In the genomic region with DNA sequence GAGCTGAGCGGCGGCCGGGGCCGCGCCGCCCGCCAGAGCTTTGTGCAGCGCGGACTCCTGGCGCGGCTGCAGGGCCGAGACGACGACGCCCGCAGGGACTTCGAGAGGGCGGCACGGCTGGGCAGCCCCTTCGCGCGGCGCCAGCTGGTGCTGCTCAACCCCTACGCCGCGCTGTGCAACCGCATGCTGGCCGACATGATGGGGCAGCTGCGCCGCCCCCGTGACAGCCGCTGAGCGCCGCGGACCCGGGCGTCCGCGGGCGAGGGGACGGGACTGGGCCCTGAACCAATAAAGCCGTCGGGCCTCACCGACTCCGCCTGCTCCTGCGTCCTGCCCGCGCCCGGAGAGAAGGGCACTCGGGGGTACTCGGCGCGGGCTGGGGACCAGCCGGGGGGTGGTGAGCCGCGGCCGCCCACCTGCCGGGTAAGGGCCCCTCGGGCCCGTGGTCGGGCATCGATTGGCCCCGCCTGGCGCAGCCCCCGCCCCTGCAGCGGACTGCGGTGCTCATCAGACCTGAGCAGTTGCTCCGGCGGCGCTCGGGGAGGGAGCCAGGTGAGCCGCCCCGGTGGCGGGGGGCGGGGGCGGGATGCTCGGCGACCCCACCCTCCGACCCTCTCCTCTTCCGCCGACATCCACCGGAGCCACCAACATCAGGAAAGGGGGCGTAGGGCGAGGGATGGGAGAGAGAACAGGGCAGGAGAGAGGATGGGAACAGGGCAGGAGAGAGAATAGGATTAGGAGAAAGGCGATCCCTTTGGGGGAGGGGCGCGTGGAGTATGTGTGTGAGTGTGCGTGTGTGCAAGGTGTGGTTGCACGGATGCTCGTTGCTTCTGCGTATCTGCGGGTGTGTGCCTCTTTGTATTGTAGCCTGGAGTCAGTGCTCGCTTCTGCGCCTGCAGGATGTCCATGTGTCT, we compare ENCODE assay signal across 8 cellular contexts. TPM values are rescaled to one million over a fixed set of nuclear protein-coding genes. Genes with fewer than 3 reads are reported as not detected.
A peak's percentile ranks its signal among the peaks of the same experiment; 100 is the strongest.
DNase-seq lines count a peak whose midpoint lies in the region; ATAC-seq and TF ChIP-seq lines count a peak whose summit lies in the region.

Gene TMEM25 (plus strand): TSS at position 510 of the 914 bp plus-strand sequence. CDS start 610 bp downstream, outside the sequence.

- H3K27ac ChIP-seq in SU-DHL-6 (ENCODE audit: low read depth, low read length) (no peak within 1 kb of the TSS), left ventricle myocardium inferior (replicated peaks) (peak within 1 kb of the TSS; percentile 79), tibial nerve (peak within 1 kb of the TSS in 3 of 4 donors; percentile 67 to 82 (median 81))

- no peaks in the 10 kb centered on the region for H3K9me2 ChIP-seq in SU-DHL-6 (replicated peaks; ENCODE audit: insufficient read depth, low read length)

- intact Hi-C loops in left ventricle myocardium inferior (cut with micrococcal nuclease): no loop called here
- intact Hi-C loops in posterior vena cava (cut with DNase I): loop anchor here in 1 of 2 donors (5.0 kb wide), 1 partner anchor 36 kb away; the partner anchor contains the start of gene IFT46

- DNase-seq in AG09309 (ENCODE audit: low read depth) (no peak), HT1080 (ENCODE audit: low read depth) (peak; percentile 44), left ventricle myocardium inferior (peak; percentile 63), posterior vena cava (ENCODE audit: low spot score) (peak; percentile 82), tibial nerve (ENCODE audit: low spot score in 2 of 2) (no peak)
- peak; percentile 58 for DNase-seq in activated naive CD8-positive, alpha-beta T cell treated with anti-CD3 and anti-CD28 coated beads, Interleukin-2, amount 50 U/mL, for 16 hours (ENCODE audit: low read depth, low spot score)

- peaks cover 9% of the 10 kb centered on the region; the same call in 1 of the 2 replicates for H3F3A ChIP-seq in SU-DHL-6 (ENCODE audit: insufficient read depth)

- no peaks in the 10 kb centered on the region for H4K20me1 ChIP-seq in SU-DHL-6 (ENCODE audit: low read depth, low read length)

- no peaks in the 10 kb centered on the region for H3K27me3 ChIP-seq in SU-DHL-6 (ENCODE audit: low read length)
- H3K27me3 ChIP-seq in left ventricle myocardium inferior (ENCODE audit: low read depth): no peaks in the 10 kb centered on the region
- H3K27me3 ChIP-seq in tibial nerve: no peaks in the 10 kb centered on the region

- peak in 1 of 2 donors; percentile 35 for TF ChIP-seq POLR2A in tibial nerve (IDR thresholded peaks at IDR 0.05)

- peak within 1 kb of the TSS; percentile 62 for H3K4me2 ChIP-seq in SU-DHL-6 (ENCODE audit: low read depth, low read length, poor library complexity, severe bottlenecking)

- TF ChIP-seq EP300 in tibial nerve (IDR thresholded peaks at IDR 0.05): peak in 1 of 2 donors; percentile 48

- peak within 1 kb of the TSS; percentile 62 for H3K9ac ChIP-seq in SU-DHL-6 (ENCODE audit: low read length)

- H3K36me3 ChIP-seq in SU-DHL-6 (ENCODE audit: low read length): no peaks in the 10 kb centered on the region
- H3K36me3 ChIP-seq in left ventricle myocardium inferior: no peaks in the 10 kb centered on the region
- H3K36me3 ChIP-seq in tibial nerve: peaks cover 0 to 20% (median 0%) of the 10 kb centered on the region in 3 donors

- peaks cover 28% of the 10 kb centered on the region for H3K4me1 ChIP-seq in left ventricle myocardium inferior
- H3K4me1 ChIP-seq in tibial nerve: peaks cover 0 to 59% (median 10%) of the 10 kb centered on the region in 4 donors

- peak within 1 kb of the TSS; percentile 84 for H2AFZ ChIP-seq in SU-DHL-6 (ENCODE audit: low read depth, low read length, severe bottlenecking)

- H3K4me3 ChIP-seq in AG09309 (ENCODE audit: control insufficient read depth, low read depth, low read length) (peak within 1 kb of the TSS; percentile 50), SU-DHL-6 (ENCODE audit: insufficient read depth, low read length, poor library complexity, severe bottlenecking) (peak within 1 kb of the TSS; percentile 86), left ventricle myocardium inferior (peak within 1 kb of the TSS; percentile 84), tibial nerve (peak within 1 kb of the TSS; percentile 54 to 91 (median 88))

- no peak for TF ChIP-seq CTCF in AG09309 (IDR thresholded peaks at IDR 0.05; ENCODE audit: control insufficient read depth, insufficient read depth, low read depth, low read length, missing control alignments)
- no peak for TF ChIP-seq CTCF in SU-DHL-6 (IDR thresholded peaks at IDR 0.05; ENCODE audit: insufficient read depth, low read length, poor library complexity, severe bottlenecking)
- no peak for TF ChIP-seq CTCF in left ventricle myocardium inferior (IDR thresholded peaks at IDR 0.05; ENCODE audit: borderline replicate concordance)
- TF ChIP-seq CTCF in tibial nerve (IDR thresholded peaks at IDR 0.05): peak in 1 of 5 experiments; percentile 16

- WGBS in tibial nerve, 2 donors: 2% methylated on average over 43 to 49 of the region's 94 CpGs

- ATAC-seq in GM19023 (IDR thresholded peaks at IDR 0.05; ENCODE audit: unreplicated experiment): peak; percentile 71

- H3K9me3 ChIP-seq in SU-DHL-6 (ENCODE audit: insufficient read depth, low read length): no peaks in the 10 kb centered on the region
- H3K9me3 ChIP-seq in left ventricle myocardium inferior (replicated peaks): no peaks in the 10 kb centered on the region
- H3K9me3 ChIP-seq in tibial nerve: no peaks in the 10 kb centered on the region

- no peaks in the 10 kb centered on the region for H3K79me2 ChIP-seq in SU-DHL-6 (ENCODE audit: insufficient read depth, low read length)

RNA-seq across cellular contexts. Expression of gene TMEM25, which starts in this region (rescaled TPM):
- 10.1 and 12.3 TPM in 2 replicates for total RNA-seq in HT1080 (2014; rRNA removed; shearing (Covaris generic))
- 6.8 and 9.6 TPM in 2 replicates for polyA plus RNA-seq in HT1080 (2015; cell fraction: cytosol; rRNA removed)
- 15.5 and 15.9 TPM in 2 replicates for polyA plus RNA-seq in HT1080 (2015; cell fraction: nucleus; rRNA removed)
- 7.8 TPM for total RNA-seq in left ventricle myocardium inferior
- total RNA-seq in posterior vena cava: 10 to 100 TPM; 20.5 to 22.8 TPM
- 10 to 100 TPM; 12.6 to 25.6 (median 20.7) TPM for total RNA-seq in tibial nerve

Comparison
In these comparisons a context has a peak if more than half of its experiments do, and no peak if none do; other contexts are left out.
1. DNase-seq: peak in HT1080 (single experiment), activated naive CD8-positive, alpha-beta T cell treated with anti-CD3 and anti-CD28 coated beads, Interleukin-2, amount 50 U/mL, for 16 hours (single experiment), left ventricle myocardium inferior (single experiment) and posterior vena cava (single experiment); none in AG09309 (single experiment) and tibial nerve (0 of 2).
2. Peak in every context shown above with its lines, with median percentiles within 50 percentile points of each other: H3K4me3 ChIP-seq.